8 cellular contexts compared by ENCODE assay signal in the genomic region with DNA sequence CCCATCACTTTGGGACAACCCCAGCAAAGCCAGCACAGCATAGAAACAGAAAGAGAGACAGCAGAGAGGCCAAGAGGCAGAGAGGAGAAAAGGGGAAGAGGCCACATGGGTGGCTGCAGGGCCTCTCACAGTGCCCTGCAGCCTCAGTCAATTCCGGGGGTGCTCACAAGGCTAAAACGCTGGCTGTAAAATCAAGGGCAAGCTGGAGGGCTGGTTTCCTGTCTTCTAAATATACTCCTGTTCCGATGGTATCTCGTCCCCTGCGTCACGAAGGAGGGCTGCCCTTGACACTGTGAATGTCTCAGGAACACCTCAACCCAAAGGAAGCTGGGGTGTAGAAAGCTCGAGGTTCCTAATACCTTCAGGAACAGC.
A peak's percentile ranks its signal among the peaks of the same experiment; 100 is the strongest.
DNase-seq lines count a peak whose midpoint lies in the region; ATAC-seq and TF ChIP-seq lines count a peak whose summit lies in the region.

No MANE protein-coding gene starts in this region.

- H3K4me3 Mint-ChIP-seq in immature natural killer cell, result peak overlapping the region; percentile 49 to 77 (median 64)
- peak overlapping the region; percentile 1 for H3K4me3 Mint-ChIP-seq in stimulated activated memory B cell treated with anti-CD40 and anti-IgM and Interleukin-4, amounts not matched to agents 10 μg/mL and 1 μg/mL and 100 μg/mL, for 72 hours
- H3K4me3 Mint-ChIP-seq in mesothelial cell of epicardium, result no peak overlapping the region

- ATAC-seq in GM19468 (IDR thresholded peaks at IDR 0.05; ENCODE audit: extremely low read depth, unreplicated experiment) (peak; percentile 55), HG03575 (IDR thresholded peaks at IDR 0.05; ENCODE audit: extremely low read depth, insufficient number of reproducible peaks, low FRiP score, unreplicated experiment) (peak; percentile 33)
- peak; percentile 93 for ATAC-seq in stimulated activated memory B cell treated with anti-CD40 and anti-IgM and Interleukin-4, amounts not matched to agents 10 μg/mL and 1 μg/mL and 100 μg/mL, for 72 hours

- H3K27ac Mint-ChIP-seq in immature natural killer cell (peak overlapping the region; percentile 91 to 99 (median 96)), mesothelial cell of epicardium (no peak overlapping the region)
- peak overlapping the region; percentile 82 for H3K27ac Mint-ChIP-seq in stimulated activated memory B cell treated with anti-CD40 and anti-IgM and Interleukin-4, amounts not matched to agents 10 μg/mL and 1 μg/mL and 100 μg/mL, for 72 hours

- H3K27me3 Mint-ChIP-seq in immature natural killer cell (ENCODE audit: low read depth in 3 of 3) (peaks cover 7 to 13% (median 10%) of the 10 kb centered on the region in 3 donors), mesothelial cell of epicardium (ENCODE audit: low read depth) (no peaks in the 10 kb centered on the region)
- peaks cover 9% of the 10 kb centered on the region for H3K27me3 Mint-ChIP-seq in stimulated activated memory B cell treated with anti-CD40 and anti-IgM and Interleukin-4, amounts not matched to agents 10 μg/mL and 1 μg/mL and 100 μg/mL, for 72 hours

- H2AFZ ChIP-seq in hepatocyte, result no peak overlapping the region

- no peak overlapping the region for H3K27ac ChIP-seq in hepatocyte

- DNase-seq in COLO668 (lab: John Stamatoyannopoulos, UW; ENCODE audit: unreplicated experiment) (peak; percentile 68), immature natural killer cell (peak; percentile 88 to 89 (median 89)), hepatocyte (ENCODE audit: low spot score) (no peak), mesothelial cell of epicardium (ENCODE audit: low spot score in 2 of 2, unreplicated experiment in 2 of 2) (no peak)
- DNase-seq in activated CD4-positive, alpha-beta T cell treated with anti-CD3 and anti-CD28 coated beads, Interleukin-2, amount 50 U/mL, for 48 hours, result peak; percentile 65 to 74

- no peaks in the 10 kb centered on the region for H3K79me2 ChIP-seq in hepatocyte

- H3K9me2 ChIP-seq in hepatocyte (replicated peaks; ENCODE audit: insufficient read depth), result no peaks in the 10 kb centered on the region

- H4K20me1 ChIP-seq in hepatocyte (ENCODE audit: insufficient read depth, poor library complexity, severe bottlenecking), result no peaks in the 10 kb centered on the region

- H3K36me3 Mint-ChIP-seq in immature natural killer cell, result peaks cover 0 to 8% (median 0%) of the 10 kb centered on the region in 3 donors
- H3K36me3 Mint-ChIP-seq in stimulated activated memory B cell treated with anti-CD40 and anti-IgM and Interleukin-4, amounts not matched to agents 10 μg/mL and 1 μg/mL and 100 μg/mL, for 72 hours, result peaks cover 7% of the 10 kb centered on the region
- no peaks in the 10 kb centered on the region for H3K36me3 Mint-ChIP-seq in mesothelial cell of epicardium

- H3K4me3 ChIP-seq in hepatocyte, result no peak overlapping the region

- H3K27me3 ChIP-seq in hepatocyte, result no peaks in the 10 kb centered on the region

- no peak for TF ChIP-seq CTCF in hepatocyte (IDR thresholded peaks at IDR 0.05; ENCODE audit: poor library complexity)
- no peak for TF ChIP-seq CTCF in mesothelial cell of epicardium (IDR thresholded peaks at IDR 0.05; ENCODE audit: unreplicated experiment)

- no peaks in the 10 kb centered on the region for H3K9me3 ChIP-seq in hepatocyte (ENCODE audit: low read depth)

- H3K36me3 ChIP-seq in hepatocyte (replicated peaks; ENCODE audit: insufficient read depth, low read depth), result no peaks in the 10 kb centered on the region

- H3K4me1 ChIP-seq in hepatocyte (ENCODE audit: insufficient read depth), result peaks cover 4% of the 10 kb centered on the region

- peaks cover 0 to 2% (median 0%) of the 10 kb centered on the region in 6 donors for H3K9me3 Mint-ChIP-seq in immature natural killer cell
- H3K9me3 Mint-ChIP-seq in stimulated activated memory B cell treated with anti-CD40 and anti-IgM and Interleukin-4, amounts not matched to agents 10 μg/mL and 1 μg/mL and 100 μg/mL, for 72 hours, result peaks cover 14% of the 10 kb centered on the region
- peaks cover under 1% of the 10 kb centered on the region for H3K9me3 Mint-ChIP-seq in mesothelial cell of epicardium

- H3K4me2 ChIP-seq in hepatocyte, result no peak overlapping the region

- H3K4me1 Mint-ChIP-seq in immature natural killer cell (peaks cover 89 to 95% of the 10 kb centered on the region in 2 donors), mesothelial cell of epicardium (no peaks in the 10 kb centered on the region)
- H3K4me1 Mint-ChIP-seq in stimulated activated memory B cell treated with anti-CD40 and anti-IgM and Interleukin-4, amounts not matched to agents 10 μg/mL and 1 μg/mL and 100 μg/mL, for 72 hours, result peaks cover 44% of the 10 kb centered on the region

- WGBS in hepatocyte (ENCODE audit: low lambda C conversion rate, missing lambda C conversion rate), result 65% methylated on average over 7 of the region's 7 CpGs

Comparison
In these comparisons a context has a peak if more than half of its experiments do, and no peak if none do; other contexts are left out.
1. DNase-seq: peak in COLO668 (single experiment), activated CD4-positive, alpha-beta T cell treated with anti-CD3 and anti-CD28 coated beads, Interleukin-2, amount 50 U/mL, for 48 hours (2 of 2) and immature natural killer cell (3 of 3); none in hepatocyte (single experiment) and mesothelial cell of epicardium (0 of 2).
2. ATAC-seq: peak in every context shown above with its lines; median percentile 93 in stimulated activated memory B cell treated with anti-CD40 and anti-IgM and Interleukin-4, amounts not matched to agents 10 μg/mL and 1 μg/mL and 100 μg/mL, for 72 hours; 55 in GM19468; 33 in HG03575.